8 cellular contexts compared by ENCODE assay signal in the genomic region with DNA sequence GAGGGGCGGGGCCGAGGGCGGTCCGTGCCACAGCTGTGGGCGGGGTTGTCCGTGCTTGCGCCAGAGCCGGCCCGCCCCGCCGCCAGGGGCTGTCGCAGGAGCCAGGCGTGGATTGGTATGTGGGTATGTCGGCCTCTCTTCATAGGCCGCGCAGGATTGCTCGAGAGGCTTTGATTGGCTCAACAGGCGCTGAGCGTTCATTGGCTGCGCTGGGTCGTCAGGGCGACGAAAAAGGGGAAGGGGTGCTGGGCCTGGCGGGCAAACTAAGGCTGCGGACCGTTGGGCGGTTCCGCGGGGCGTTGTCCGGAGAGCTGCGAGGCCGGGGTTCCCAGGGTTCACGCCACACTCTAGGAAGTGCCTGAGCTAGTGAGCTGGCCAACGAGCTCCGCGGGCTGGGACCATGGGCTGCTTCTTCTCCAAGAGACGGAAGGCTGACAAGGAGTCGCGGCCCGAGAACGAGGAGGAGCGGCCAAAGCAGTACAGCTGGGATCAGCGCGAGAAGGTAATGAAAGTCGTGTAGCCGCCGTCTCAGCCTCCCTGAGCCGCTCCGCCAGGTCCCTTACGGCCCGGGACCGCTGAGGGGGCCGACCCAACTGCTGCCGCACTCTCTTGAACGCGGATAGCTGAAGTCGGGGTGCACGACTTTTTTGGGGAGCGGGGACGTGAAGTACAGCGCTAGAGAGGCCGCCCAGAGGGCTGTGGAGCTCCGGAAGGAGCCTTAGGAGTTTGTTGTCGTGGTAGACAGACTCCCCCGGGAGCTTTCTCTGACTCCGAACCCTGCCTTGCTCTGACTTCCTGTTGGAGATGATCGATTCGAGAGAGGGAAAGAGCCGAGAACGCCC. TPM values are rescaled to one million over a fixed set of nuclear protein-coding genes. Genes with fewer than 3 reads are reported as not detected.
DNase-seq lines count a peak whose midpoint lies in the region; ATAC-seq, FAIRE-seq and TF ChIP-seq lines count a peak whose summit lies in the region.

TSS of gene RP2 (plus strand) at position 343 of the 842 bp plus-strand sequence. CDS start at position 401, 58 bp downstream.

- peak within 1 kb of the TSS; percentile 97 for H3K4me3 Mint-ChIP-seq in natural killer cell treated with Interleukin-12 subunit alpha and Interleukin-12 subunit beta and Interleukin-15 and Interleukin-18, amount 100 ng/mL, for 72 hours

- no peak for FAIRE-seq in H54 (lab: Jason Lieb, UNC)

- H3K36me3 Mint-ChIP-seq in natural killer cell treated with Interleukin-12 subunit alpha and Interleukin-12 subunit beta and Interleukin-15 and Interleukin-18, amount 100 ng/mL, for 72 hours, result no peaks in the 10 kb centered on the region

- TF ChIP-seq CTCF in fibroblast of the aortic adventitia (IDR thresholded peaks at IDR 0.05; ENCODE audit: insufficient read depth, low read length), result no peak

- DNase-seq in ELF-1 (ENCODE audit: low read depth, low spot score), result peak; percentile 99
- DNase-seq in H54 (ENCODE audit: insufficient read length, low spot score), result peak; percentile 42
- peak; percentile 86 for DNase-seq in LoVo (ENCODE audit: low spot score)
- peak; percentile 94 for DNase-seq in activated effector memory CD4-positive, alpha-beta T cell treated with anti-CD3 and anti-CD28 coated beads, Interleukin-2, amount 50 U/mL, for 16 hours
- DNase-seq in fibroblast of the aortic adventitia (ENCODE audit: low read depth), result peak; percentile 92
- DNase-seq in natural killer cell treated with Interleukin-12 subunit alpha and Interleukin-12 subunit beta and Interleukin-15 and Interleukin-18, amount 100 ng/mL, for 72 hours (ENCODE audit: low spot score), result peak; percentile 88
- DNase-seq in stimulated activated naive CD4-positive, alpha-beta T cell treated with Interleukin-2 at 50 U/mL for 16 hours (lab: John Stamatoyannopoulos, UW), result peak; percentile 86

- H3K27me3 Mint-ChIP-seq in natural killer cell treated with Interleukin-12 subunit alpha and Interleukin-12 subunit beta and Interleukin-15 and Interleukin-18, amount 100 ng/mL, for 72 hours, result peaks cover 0 to 6% of the 10 kb centered on the region in 2 donors

- TF ChIP-seq POLR2A in H54 (IDR thresholded peaks at IDR 0.05; ENCODE audit: low read depth, low read length) (peak; percentile 82), Raji (IDR thresholded peaks at IDR 0.05; ENCODE audit: insufficient read depth, low read depth, low read length) (peak; percentile 74)

- H3K27ac Mint-ChIP-seq in natural killer cell treated with Interleukin-12 subunit alpha and Interleukin-12 subunit beta and Interleukin-15 and Interleukin-18, amount 100 ng/mL, for 72 hours, result peak within 1 kb of the TSS; percentile 85 to 97

- peak within 1 kb of the TSS; percentile 73 for H3K4me3 ChIP-seq in fibroblast of the aortic adventitia (ENCODE audit: low read depth, low read length)

- H3K4me1 Mint-ChIP-seq in natural killer cell treated with Interleukin-12 subunit alpha and Interleukin-12 subunit beta and Interleukin-15 and Interleukin-18, amount 100 ng/mL, for 72 hours (ENCODE audit: low read depth in 2 of 2), result peaks cover 4 to 6% of the 10 kb centered on the region in 2 donors

- no peaks in the 10 kb centered on the region for H3K9me3 Mint-ChIP-seq in natural killer cell treated with Interleukin-12 subunit alpha and Interleukin-12 subunit beta and Interleukin-15 and Interleukin-18, amount 100 ng/mL, for 72 hours

- ATAC-seq in natural killer cell treated with Interleukin-12 subunit alpha and Interleukin-12 subunit beta and Interleukin-15 and Interleukin-18, amount 100 ng/mL, for 72 hours, result peak; percentile 98 to 99

RNA-seq across cellular contexts. Expression of gene RP2, which starts in this region (rescaled TPM):
- 7.4 and 23.3 TPM in 2 replicates for total RNA-seq in fibroblast of the aortic adventitia (ENCODE audit: low replicate concordance)
- 10 to 100 TPM in 1 of 2 donors, 1 to 10 TPM in 1; 5.0 to 10.7 TPM for total RNA-seq in natural killer cell treated with Interleukin-12 subunit alpha and Interleukin-12 subunit beta and Interleukin-15 and Interleukin-18, amount 100 ng/mL, for 72 hours

Comparison
In these comparisons a context has a peak if more than half of its experiments do, and no peak if none do; other contexts are left out.
1. Peak in every context shown above with its lines: DNase-seq, ATAC-seq and H3K4me3 ChIP-seq.
2. DNase-seq: peak in every context shown above with its lines; median percentile 99 in ELF-1; 94 in activated effector memory CD4-positive, alpha-beta T cell treated with anti-CD3 and anti-CD28 coated beads, Interleukin-2, amount 50 U/mL, for 16 hours; 92 in fibroblast of the aortic adventitia; 88 in natural killer cell treated with Interleukin-12 subunit alpha and Interleukin-12 subunit beta and Interleukin-15 and Interleukin-18, amount 100 ng/mL, for 72 hours; 86 in LoVo; 86 in stimulated activated naive CD4-positive, alpha-beta T cell treated with Interleukin-2 at 50 U/mL for 16 hours; 42 in H54.